In the genomic region with DNA sequence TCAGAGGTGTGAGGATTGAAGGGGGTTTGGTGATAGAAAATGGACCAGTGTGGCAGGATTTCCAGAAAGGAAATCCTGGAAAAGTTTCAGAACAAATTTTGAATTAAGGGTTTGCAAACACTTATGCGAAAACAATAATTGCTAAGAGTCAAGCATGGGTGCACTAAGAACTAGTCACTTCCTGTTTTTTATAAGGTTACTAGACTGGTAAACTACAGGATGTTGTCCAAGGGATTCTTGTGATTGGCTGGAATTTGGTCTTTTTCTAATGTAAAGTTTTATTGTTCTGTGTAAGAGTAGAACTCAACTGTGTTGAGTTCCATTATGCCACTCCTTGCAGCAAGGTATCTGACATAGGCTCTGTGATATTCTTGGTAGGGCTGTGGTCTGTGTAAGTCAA, we compare ENCODE assay signal across 15 cellular contexts. TPM values are rescaled to one million over a fixed set of nuclear protein-coding genes. Genes with fewer than 3 reads are reported as not detected.
DNase-seq lines count a peak whose midpoint lies in the region; ATAC-seq and TF ChIP-seq lines count a peak whose summit lies in the region.
"Had no signal": no experiment of that assay in that cellular context is flagged by ENCODE, and none has a peak within 500 bp of the region (broad histone marks: within the 10 kb centered on the region; RNA-seq: fewer than 3 reads in every experiment).

No MANE protein-coding gene starts in this region.

- CTCF ChIA-PET in activated naive CD4-positive, alpha-beta T cell treated with anti-CD3 and anti-CD28 coated beads, Interleukin-2, amount 10 ng/mL, durations not matched to agents 7 days and 5 days (lab: Charles Lee): interaction anchor here (0.6 to 3.3 kb wide), 2 partner anchors 12 to 17 kb away, joined by 4 to 7 read pairs; no protein-coding TSS in a partner anchor
- CTCF ChIA-PET in CD4-positive, alpha-beta memory T cell (lab: Charles Lee; ENCODE audit: partially characterized antibody): no interaction called here
- CTCF ChIA-PET in CD4-positive, alpha-beta T cell (lab: Charles Lee): no interaction called here

- POLR2A ChIA-PET in CD4-positive, alpha-beta memory T cell (lab: Charles Lee; ENCODE audit: partially characterized antibody): interaction anchor here (1.9 kb wide), 1 partner anchor 29 kb away, joined by 9 read pairs; no protein-coding TSS in a partner anchor
- POLR2A ChIA-PET in CD4-positive, alpha-beta T cell (lab: Charles Lee): no interaction called here

- no peaks in the 10 kb centered on the region for H3K27me3 ChIP-seq in CD4-positive, alpha-beta memory T cell (ENCODE audit: insufficient read depth, low read length)
- no peaks in the 10 kb centered on the region for H3K27me3 ChIP-seq in CD4-positive, alpha-beta T cell (ENCODE audit: control insufficient read depth, insufficient read depth, low read length)
- H3K27me3 ChIP-seq: vagina had no signal

- H3K27me3 Mint-ChIP-seq in activated naive CD4-positive, alpha-beta T cell treated with anti-CD3 and anti-CD28 coated beads, Interleukin-2, amount 10 ng/mL, durations not matched to agents 7 days and 5 days: no peaks in the 10 kb centered on the region
- no peaks in the 10 kb centered on the region for H3K27me3 Mint-ChIP-seq in activated T-helper 1 cell treated with anti-CD3 and anti-CD28 coated beads, Interleukin-12 subunit alpha, Interleukin-12 subunit beta, Interleukin-2, Interleukin-4 antibody, amounts not matched to agents 30 ng/mL and 10 ng/mL and 1 ng/mL, durations not matched to agents 14 hours and 24 hours and 36 hours (ENCODE audit: insufficient read depth)
- no peaks in the 10 kb centered on the region for H3K27me3 Mint-ChIP-seq in CD4-positive, alpha-beta memory T cell
- no peaks in the 10 kb centered on the region for H3K27me3 Mint-ChIP-seq in CD4-positive, alpha-beta T cell

- no peak overlapping the region for H3K4me3 Mint-ChIP-seq in activated naive CD4-positive, alpha-beta T cell treated with anti-CD3 and anti-CD28 coated beads, Interleukin-2, amount 10 ng/mL, durations not matched to agents 7 days and 5 days
- peak overlapping the region; percentile 32 for H3K4me3 Mint-ChIP-seq in activated T-helper 1 cell treated with anti-CD3 and anti-CD28 coated beads, Interleukin-12 subunit alpha, Interleukin-12 subunit beta, Interleukin-2, Interleukin-4 antibody, amounts not matched to agents 30 ng/mL and 10 ng/mL and 1 ng/mL, durations not matched to agents 14 hours and 24 hours and 36 hours
- peak overlapping the region in 4 of 8 donors; percentile 5 to 33 (median 7) for H3K4me3 Mint-ChIP-seq in CD4-positive, alpha-beta memory T cell
- no peak overlapping the region for H3K4me3 Mint-ChIP-seq in CD4-positive, alpha-beta T cell

- ATAC-seq in CD4-positive, alpha-beta T cell (ENCODE audit: poor library complexity): no peak
- ATAC-seq: gastroesophageal sphincter, mucosa of descending colon had no signal

- peaks cover 5% of the 10 kb centered on the region for H3K9me3 Mint-ChIP-seq in activated naive CD4-positive, alpha-beta T cell treated with anti-CD3 and anti-CD28 coated beads, Interleukin-2, amount 10 ng/mL, durations not matched to agents 7 days and 5 days
- peaks cover 22% of the 10 kb centered on the region for H3K9me3 Mint-ChIP-seq in activated T-helper 1 cell treated with anti-CD3 and anti-CD28 coated beads, Interleukin-12 subunit alpha, Interleukin-12 subunit beta, Interleukin-2, Interleukin-4 antibody, amounts not matched to agents 30 ng/mL and 10 ng/mL and 1 ng/mL, durations not matched to agents 14 hours and 24 hours and 36 hours
- peaks cover 0 to 2% (median 0%) of the 10 kb centered on the region in 8 donors for H3K9me3 Mint-ChIP-seq in CD4-positive, alpha-beta memory T cell
- no peaks in the 10 kb centered on the region for H3K9me3 Mint-ChIP-seq in CD4-positive, alpha-beta T cell

- H3K4me1 ChIP-seq in CD4-positive, alpha-beta memory T cell (ENCODE audit: insufficient read depth, low read length): peaks cover 65% of the 10 kb centered on the region

- no peak for DNase-seq in activated naive CD4-positive, alpha-beta T cell treated with anti-CD3 and anti-CD28 coated beads, Interleukin-2, amount 10 ng/mL, durations not matched to agents 7 days and 5 days
- no peak for DNase-seq in activated naive CD4-positive, alpha-beta T cell treated with anti-CD3 and anti-CD28 coated beads, Interleukin-2, amount 50 U/mL, for 16 hours
- DNase-seq in M059J (ENCODE audit: low read depth): peak; percentile 20
- DNase-seq in activated T-helper 1 cell treated with anti-CD3 and anti-CD28 coated beads, Interleukin-12 subunit alpha, Interleukin-12 subunit beta, Interleukin-2, Interleukin-4 antibody, amounts not matched to agents 30 ng/mL and 10 ng/mL and 1 ng/mL, durations not matched to agents 14 hours and 24 hours and 36 hours (ENCODE audit: low spot score): no peak
- peak; percentile 85 for DNase-seq in renal cortical epithelial cell (ENCODE audit: low read depth)
- DNase-seq in posterior cingulate gyrus: no peak
- no peak for DNase-seq in CD4-positive, alpha-beta memory T cell
- DNase-seq in CD4-positive, alpha-beta T cell: no peak
- DNase-seq: activated effector memory CD4-positive, alpha-beta T cell treated with anti-CD3 and anti-CD28 coated beads, Interleukin-2, amount 50 U/mL, for 16 hours; caudate nucleus; H7; mucosa of descending colon; stimulated activated CD4-positive, alpha-beta T cell treated with anti-CD3 and anti-CD28 coated beads, Interleukin-2, amount 100 ng/mL, for 48 hours had no signal

- no peaks in the 10 kb centered on the region for H3K9me3 ChIP-seq in CD4-positive, alpha-beta memory T cell (ENCODE audit: control insufficient read depth in 1 of 2, low read length in 2 of 2)
- no peaks in the 10 kb centered on the region for H3K9me3 ChIP-seq in CD4-positive, alpha-beta T cell (ENCODE audit: control insufficient read depth, low read length)
- H3K9me3 ChIP-seq: gastroesophageal sphincter, mucosa of descending colon, vagina had no signal

- peaks cover 95% of the 10 kb centered on the region for H3K4me1 Mint-ChIP-seq in activated naive CD4-positive, alpha-beta T cell treated with anti-CD3 and anti-CD28 coated beads, Interleukin-2, amount 10 ng/mL, durations not matched to agents 7 days and 5 days
- peaks cover 95% of the 10 kb centered on the region for H3K4me1 Mint-ChIP-seq in activated T-helper 1 cell treated with anti-CD3 and anti-CD28 coated beads, Interleukin-12 subunit alpha, Interleukin-12 subunit beta, Interleukin-2, Interleukin-4 antibody, amounts not matched to agents 30 ng/mL and 10 ng/mL and 1 ng/mL, durations not matched to agents 14 hours and 24 hours and 36 hours (ENCODE audit: low read depth)
- H3K4me1 Mint-ChIP-seq in CD4-positive, alpha-beta memory T cell: peaks cover 38 to 80% (median 60%) of the 10 kb centered on the region in 4 donors
- peaks cover 79% of the 10 kb centered on the region for H3K4me1 Mint-ChIP-seq in CD4-positive, alpha-beta T cell (ENCODE audit: low read depth)

- no peak overlapping the region for H3K27ac ChIP-seq in CD4-positive, alpha-beta memory T cell (ENCODE audit: low read depth, low read length)
- H3K27ac ChIP-seq in CD4-positive, alpha-beta T cell (ENCODE audit: low read depth, low read length): no peak overlapping the region
- H3K27ac ChIP-seq: gastroesophageal sphincter, vagina had no signal

- no peaks in the 10 kb centered on the region for H3K36me3 ChIP-seq in CD4-positive, alpha-beta memory T cell (ENCODE audit: insufficient read depth, low read length)
- H3K36me3 ChIP-seq: gastroesophageal sphincter, vagina had no signal

- peak overlapping the region; percentile 75 for H3K27ac Mint-ChIP-seq in activated naive CD4-positive, alpha-beta T cell treated with anti-CD3 and anti-CD28 coated beads, Interleukin-2, amount 10 ng/mL, durations not matched to agents 7 days and 5 days
- H3K27ac Mint-ChIP-seq in activated T-helper 1 cell treated with anti-CD3 and anti-CD28 coated beads, Interleukin-12 subunit alpha, Interleukin-12 subunit beta, Interleukin-2, Interleukin-4 antibody, amounts not matched to agents 30 ng/mL and 10 ng/mL and 1 ng/mL, durations not matched to agents 14 hours and 24 hours and 36 hours: peak overlapping the region; percentile 88
- H3K27ac Mint-ChIP-seq in CD4-positive, alpha-beta memory T cell: peak overlapping the region in 2 of 7 donors; percentile 28 to 86
- no peak overlapping the region for H3K27ac Mint-ChIP-seq in CD4-positive, alpha-beta T cell

- no peak overlapping the region for H3K4me3 ChIP-seq in CD4-positive, alpha-beta memory T cell (ENCODE audit: low read length in 2 of 2)
- H3K4me3 ChIP-seq: gastroesophageal sphincter, mucosa of descending colon, vagina had no signal

- no peak for TF ChIP-seq CTCF in CD4-positive, alpha-beta T cell (IDR thresholded peaks at IDR 0.05)

- peaks cover 12% of the 10 kb centered on the region for H3K36me3 Mint-ChIP-seq in activated naive CD4-positive, alpha-beta T cell treated with anti-CD3 and anti-CD28 coated beads, Interleukin-2, amount 10 ng/mL, durations not matched to agents 7 days and 5 days
- peaks cover 12% of the 10 kb centered on the region for H3K36me3 Mint-ChIP-seq in activated T-helper 1 cell treated with anti-CD3 and anti-CD28 coated beads, Interleukin-12 subunit alpha, Interleukin-12 subunit beta, Interleukin-2, Interleukin-4 antibody, amounts not matched to agents 30 ng/mL and 10 ng/mL and 1 ng/mL, durations not matched to agents 14 hours and 24 hours and 36 hours (ENCODE audit: low read depth)
- H3K36me3 Mint-ChIP-seq in CD4-positive, alpha-beta memory T cell: no peaks in the 10 kb centered on the region
- no peaks in the 10 kb centered on the region for H3K36me3 Mint-ChIP-seq in CD4-positive, alpha-beta T cell (ENCODE audit: low read depth)

- intact Hi-C loops in activated T-helper 1 cell treated with anti-CD3 and anti-CD28 coated beads, Interleukin-12 subunit alpha, Interleukin-12 subunit beta, Interleukin-2, Interleukin-4 antibody, amounts not matched to agents 30 ng/mL and 10 ng/mL and 1 ng/mL, durations not matched to agents 14 hours and 24 hours and 36 hours (cut with micrococcal nuclease): no loop called here
- intact Hi-C loops in posterior cingulate gyrus (cut with DNase I): no loop called here
- intact Hi-C loops in CD4-positive, alpha-beta memory T cell (cut with micrococcal nuclease): no loop called here
- intact Hi-C loops in CD4-positive, alpha-beta T cell (cut with DNase I, micrococcal nuclease): no loop called here

RNA-seq across cellular contexts. Expression of gene LIF, which starts 54.1 kb away (rescaled TPM):
- 7.5 and 9.9 TPM in 2 replicates for total RNA-seq in M059J (2014; rRNA removed; shearing (Covaris generic))
- total RNA-seq in activated T-helper 1 cell treated with anti-CD3 and anti-CD28 coated beads, Interleukin-12 subunit alpha, Interleukin-12 subunit beta, Interleukin-2, Interleukin-4 antibody, amounts not matched to agents 30 ng/mL and 10 ng/mL and 1 ng/mL, durations not matched to agents 14 hours and 24 hours and 36 hours: 450 and 455 TPM in 2 replicates
- total RNA-seq in renal cortical epithelial cell: 58.1 and 84.0 TPM in 2 replicates
- total RNA-seq in CD4-positive, alpha-beta memory T cell: under 1 TPM; 0.26 to 0.58 TPM
- polyA plus RNA-seq in CD4-positive, alpha-beta memory T cell: not detected
- under 1 TPM; 0.17 to 0.30 TPM for total RNA-seq in CD4-positive, alpha-beta T cell

Comparison
In these comparisons a context has a peak if more than half of its experiments do, and no peak if none do; other contexts are left out.
1. DNase-seq: peak in M059J (single experiment) and renal cortical epithelial cell (single experiment); none in activated naive CD4-positive, alpha-beta T cell treated with anti-CD3 and anti-CD28 coated beads, Interleukin-2, amount 10 ng/mL, durations not matched to agents 7 days and 5 days (single experiment), activated naive CD4-positive, alpha-beta T cell treated with anti-CD3 and anti-CD28 coated beads, Interleukin-2, amount 50 U/mL, for 16 hours (single experiment), activated T-helper 1 cell treated with anti-CD3 and anti-CD28 coated beads, Interleukin-12 subunit alpha, Interleukin-12 subunit beta, Interleukin-2, Interleukin-4 antibody, amounts not matched to agents 30 ng/mL and 10 ng/mL and 1 ng/mL, durations not matched to agents 14 hours and 24 hours and 36 hours (single experiment), posterior cingulate gyrus (0 of 10), CD4-positive, alpha-beta memory T cell (0 of 5) and CD4-positive, alpha-beta T cell (0 of 10).